In the genomic region with DNA sequence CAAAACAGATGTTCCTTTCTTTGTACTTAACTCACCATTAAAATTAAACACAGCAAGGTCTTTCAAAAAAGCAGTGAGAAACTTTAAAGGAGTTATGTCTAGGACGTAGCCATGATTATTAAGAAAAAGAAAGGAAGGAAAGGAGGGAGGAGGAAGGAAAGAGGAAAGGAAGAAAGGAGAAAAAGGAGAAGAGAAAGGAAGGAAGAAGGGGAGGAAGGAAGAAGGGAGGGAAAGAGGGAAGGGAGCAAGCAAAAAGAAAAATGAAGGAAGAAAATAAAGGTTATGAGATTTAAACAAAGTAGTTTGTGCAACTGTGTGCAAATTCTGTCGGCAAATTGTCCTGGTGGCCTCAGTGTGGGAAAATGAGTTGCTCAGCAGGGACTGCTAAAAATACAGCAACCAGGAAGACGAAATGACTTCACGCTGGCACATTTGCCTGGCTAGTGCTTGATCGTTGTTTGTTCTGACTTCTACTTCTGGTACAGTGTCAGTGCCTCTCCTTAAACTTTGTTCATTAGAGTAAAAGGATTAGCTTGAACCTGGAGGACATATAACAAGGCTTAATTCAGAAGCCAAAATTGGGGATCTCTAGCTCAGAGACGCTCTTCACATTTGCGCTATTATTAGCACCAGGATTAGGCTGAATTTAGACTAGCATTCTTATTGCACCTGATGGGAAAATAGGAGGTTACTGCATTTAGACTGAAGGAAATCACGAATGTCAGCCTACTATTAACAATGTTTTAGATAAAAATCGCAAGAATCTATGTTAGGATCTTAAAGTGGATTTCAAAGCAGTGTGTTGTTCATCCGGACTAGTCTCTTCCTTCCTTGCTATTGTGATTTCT, we compare ENCODE assay signal across 13 cellular contexts.
A peak's percentile ranks its signal among the peaks of the same experiment; 100 is the strongest.
DNase-seq lines count a peak whose midpoint lies in the region; ATAC-seq and TF ChIP-seq lines count a peak whose summit lies in the region.
"Had no signal": no experiment of that assay in that cellular context is flagged by ENCODE, and none has a peak within 500 bp of the region (broad histone marks: within the 10 kb centered on the region; RNA-seq: fewer than 3 reads in every experiment).

No MANE protein-coding gene starts in this region.

- H3K36me3 Mint-ChIP-seq in T-helper 17 cell (ENCODE audit: low read depth): no peaks in the 10 kb centered on the region
- H3K36me3 Mint-ChIP-seq: type B pancreatic cell had no signal

- DNase-seq in Ammon's horn (ENCODE audit: low spot score) (peak; percentile 35), T-helper 17 cell (no peak), cardiac muscle cell (ENCODE audit: low read depth in 1 of 2, low spot score in 1 of 2) (peak in 1 of 2 donors; percentile 49), putamen (ENCODE audit: low spot score) (peak; percentile 18), HK-2 (ENCODE audit: unreplicated experiment) (no peak), SJCRH30 (no peak), T-helper 1 cell (no peak), omental fat pad (ENCODE audit: low spot score) (no peak)
- DNase-seq: kidney, NCI-H187 had no signal

- H3K27ac ChIP-seq in cardiac muscle cell (peak overlapping the region; percentile 93), SJCRH30 (no peak overlapping the region)
- H3K27ac ChIP-seq: neutrophil had no signal

- H3K4me3 ChIP-seq in cardiac muscle cell (no peak overlapping the region), SJCRH30 (no peak overlapping the region)

- peak overlapping the region; percentile 21 for H3K27ac Mint-ChIP-seq in T-helper 17 cell
- H3K27ac Mint-ChIP-seq: type B pancreatic cell had no signal

- H3K4me3 Mint-ChIP-seq in T-helper 17 cell: no peak overlapping the region
- H3K4me3 Mint-ChIP-seq: type B pancreatic cell had no signal

- H3K4me1 Mint-ChIP-seq in T-helper 17 cell: no peaks in the 10 kb centered on the region

- H3K9me3 ChIP-seq in T-helper 17 cell (ENCODE audit: control insufficient read depth, low read length, poor library complexity, severe bottlenecking) (no peaks in the 10 kb centered on the region), cardiac muscle cell (ENCODE audit: low read depth) (no peaks in the 10 kb centered on the region), SJCRH30 (replicated peaks) (no peaks in the 10 kb centered on the region)
- H3K9me3 ChIP-seq: neutrophil had no signal

- H3K27me3 ChIP-seq in cardiac muscle cell (no peaks in the 10 kb centered on the region), SJCRH30 (no peaks in the 10 kb centered on the region)
- H3K27me3 ChIP-seq: neutrophil had no signal

- no peak for ATAC-seq in T-helper 17 cell
- no peak for ATAC-seq in omental fat pad (ENCODE audit: low FRiP score)
- ATAC-seq: HCT116 had no signal

- H3K4me1 ChIP-seq in cardiac muscle cell (ENCODE audit: low read depth): peaks cover 17% of the 10 kb centered on the region
- no peaks in the 10 kb centered on the region for H3K4me1 ChIP-seq in SJCRH30

- no peak for TF ChIP-seq CTCF in cardiac muscle cell (IDR thresholded peaks at IDR 0.05; ENCODE audit: low read depth, low read length)
- TF ChIP-seq CTCF in omental fat pad (IDR thresholded peaks at IDR 0.05): no peak

- H3K27me3 Mint-ChIP-seq in T-helper 17 cell: peaks cover 27% of the 10 kb centered on the region

- no peaks in the 10 kb centered on the region for H3K36me3 ChIP-seq in cardiac muscle cell
- no peaks in the 10 kb centered on the region for H3K36me3 ChIP-seq in SJCRH30
- H3K36me3 ChIP-seq: neutrophil had no signal

Comparison
In these comparisons a context has a peak if more than half of its experiments do, and no peak if none do; other contexts are left out.
1. DNase-seq: peak in Ammon's horn (single experiment) and putamen (single experiment); none in T-helper 17 cell (0 of 3), HK-2 (single experiment), SJCRH30 (0 of 2), T-helper 1 cell (0 of 5) and omental fat pad (single experiment).